Comparison of ENCODE assay signal across 2 cellular contexts in the genomic region with DNA sequence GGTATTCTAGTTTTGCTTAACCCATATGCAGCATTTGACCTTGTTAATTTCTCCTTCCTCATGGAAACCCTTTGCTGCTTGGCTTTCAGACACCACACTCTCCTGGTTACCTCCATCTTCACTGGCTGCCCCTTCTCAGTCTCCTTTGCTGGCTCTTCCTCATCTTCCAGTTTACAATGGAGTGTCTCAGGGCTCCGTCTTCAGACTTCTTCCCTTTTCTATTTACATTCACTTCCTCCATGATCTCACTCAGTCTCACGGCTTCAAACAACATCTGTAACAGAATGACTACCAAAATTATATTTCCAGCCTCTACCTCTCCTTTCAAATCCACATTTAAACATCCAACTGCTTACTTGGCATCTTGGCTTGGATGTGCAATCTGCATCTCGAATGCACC.
TF ChIP-seq lines count a peak whose summit lies in the region.

No MANE protein-coding gene starts in this region.

TF ChIP-seq in A549, 52 proteins besides CTCF, POLR2A, EP300 and RAD21:
- TF ChIP-seq, protein P1, sequence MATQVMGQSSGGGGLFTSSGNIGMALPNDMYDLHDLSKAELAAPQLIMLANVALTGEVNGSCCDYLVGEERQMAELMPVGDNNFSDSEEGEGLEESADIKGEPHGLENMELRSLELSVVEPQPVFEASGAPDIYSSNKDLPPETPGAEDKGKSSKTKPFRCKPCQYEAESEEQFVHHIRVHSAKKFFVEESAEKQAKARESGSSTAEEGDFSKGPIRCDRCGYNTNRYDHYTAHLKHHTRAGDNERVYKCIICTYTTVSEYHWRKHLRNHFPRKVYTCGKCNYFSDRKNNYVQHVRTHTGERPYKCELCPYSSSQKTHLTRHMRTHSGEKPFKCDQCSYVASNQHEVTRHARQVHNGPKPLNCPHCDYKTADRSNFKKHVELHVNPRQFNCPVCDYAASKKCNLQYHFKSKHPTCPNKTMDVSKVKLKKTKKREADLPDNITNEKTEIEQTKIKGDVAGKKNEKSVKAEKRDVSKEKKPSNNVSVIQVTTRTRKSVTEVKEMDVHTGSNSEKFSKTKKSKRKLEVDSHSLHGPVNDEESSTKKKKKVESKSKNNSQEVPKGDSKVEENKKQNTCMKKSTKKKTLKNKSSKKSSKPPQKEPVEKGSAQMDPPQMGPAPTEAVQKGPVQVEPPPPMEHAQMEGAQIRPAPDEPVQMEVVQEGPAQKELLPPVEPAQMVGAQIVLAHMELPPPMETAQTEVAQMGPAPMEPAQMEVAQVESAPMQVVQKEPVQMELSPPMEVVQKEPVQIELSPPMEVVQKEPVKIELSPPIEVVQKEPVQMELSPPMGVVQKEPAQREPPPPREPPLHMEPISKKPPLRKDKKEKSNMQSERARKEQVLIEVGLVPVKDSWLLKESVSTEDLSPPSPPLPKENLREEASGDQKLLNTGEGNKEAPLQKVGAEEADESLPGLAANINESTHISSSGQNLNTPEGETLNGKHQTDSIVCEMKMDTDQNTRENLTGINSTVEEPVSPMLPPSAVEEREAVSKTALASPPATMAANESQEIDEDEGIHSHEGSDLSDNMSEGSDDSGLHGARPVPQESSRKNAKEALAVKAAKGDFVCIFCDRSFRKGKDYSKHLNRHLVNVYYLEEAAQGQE (IDR thresholded peaks at IDR 0.05): no peak
- TF ChIP-seq HOXA7 (CRISPR knock-in tag; IDR thresholded peaks at IDR 0.05): no peak
- no peak for TF ChIP-seq SMC3 (IDR thresholded peaks at IDR 0.05)

TF ChIP-seq in IMR-90, 13 proteins besides CTCF, POLR2A, EP300 and RAD21:
- no peak for TF ChIP-seq CHD1 (IDR thresholded peaks at IDR 0.05; ENCODE audit: low read depth, low read length)
- no peak for TF ChIP-seq MAZ (IDR thresholded peaks at IDR 0.05; ENCODE audit: borderline replicate concordance, low read depth, low read length)
- TF ChIP-seq, protein P2, sequence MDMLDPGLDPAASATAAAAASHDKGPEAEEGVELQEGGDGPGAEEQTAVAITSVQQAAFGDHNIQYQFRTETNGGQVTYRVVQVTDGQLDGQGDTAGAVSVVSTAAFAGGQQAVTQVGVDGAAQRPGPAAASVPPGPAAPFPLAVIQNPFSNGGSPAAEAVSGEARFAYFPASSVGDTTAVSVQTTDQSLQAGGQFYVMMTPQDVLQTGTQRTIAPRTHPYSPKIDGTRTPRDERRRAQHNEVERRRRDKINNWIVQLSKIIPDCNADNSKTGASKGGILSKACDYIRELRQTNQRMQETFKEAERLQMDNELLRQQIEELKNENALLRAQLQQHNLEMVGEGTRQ (IDR thresholded peaks at IDR 0.05; ENCODE audit: low read depth, low read length): no peak
- TF ChIP-seq CEBPB (IDR thresholded peaks at IDR 0.05; ENCODE audit: low read depth, low read length): no peak
- TF ChIP-seq MAFK (IDR thresholded peaks at IDR 0.05; ENCODE audit: low read depth, low read length): no peak
- TF ChIP-seq FOS (IDR thresholded peaks at IDR 0.05; ENCODE audit: low read depth, low read length): no peak
- no peak for TF ChIP-seq MXI1 (IDR thresholded peaks at IDR 0.05; ENCODE audit: borderline replicate concordance, low read depth, low read length)
